ENCODE assay signal across 1 cellular context in genomic region chr6:32167761-32168262, GRCh38.
TF ChIP-seq lines count a peak whose summit lies in the region.

No MANE protein-coding gene starts in this region.

TF ChIP-seq in K562, 482 proteins besides CTCF, POLR2A, EP300 and RAD21 (continued from another document and continues in another):
- TF ChIP-seq, protein P1, sequence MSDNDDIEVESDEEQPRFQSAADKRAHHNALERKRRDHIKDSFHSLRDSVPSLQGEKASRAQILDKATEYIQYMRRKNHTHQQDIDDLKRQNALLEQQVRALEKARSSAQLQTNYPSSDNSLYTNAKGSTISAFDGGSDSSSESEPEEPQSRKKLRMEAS (CRISPR knock-in tag; IDR thresholded peaks at IDR 0.05), result 0 out of 2 replicates have a peak, but pooled peaks have one; percentile 11
- TF ChIP-seq, protein P2, sequence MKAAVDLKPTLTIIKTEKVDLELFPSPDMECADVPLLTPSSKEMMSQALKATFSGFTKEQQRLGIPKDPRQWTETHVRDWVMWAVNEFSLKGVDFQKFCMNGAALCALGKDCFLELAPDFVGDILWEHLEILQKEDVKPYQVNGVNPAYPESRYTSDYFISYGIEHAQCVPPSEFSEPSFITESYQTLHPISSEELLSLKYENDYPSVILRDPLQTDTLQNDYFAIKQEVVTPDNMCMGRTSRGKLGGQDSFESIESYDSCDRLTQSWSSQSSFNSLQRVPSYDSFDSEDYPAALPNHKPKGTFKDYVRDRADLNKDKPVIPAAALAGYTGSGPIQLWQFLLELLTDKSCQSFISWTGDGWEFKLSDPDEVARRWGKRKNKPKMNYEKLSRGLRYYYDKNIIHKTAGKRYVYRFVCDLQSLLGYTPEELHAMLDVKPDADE (conservative IDR thresholded peaks at IDR 0.05; ENCODE audit: control insufficient read depth, low read depth, low read length), result no peak
- peak in 1 of 2 experiments; percentile 85; a peak in 2 of 4 replicates for TF ChIP-seq ZNF639 (CRISPR knock-in tag; conservative IDR thresholded peaks at IDR 0.05 in 1 of 2, IDR thresholded peaks at IDR 0.05 in 1 of 2)
- no peak; the same call in 1 of the 2 replicates for TF ChIP-seq MEF2A (IDR thresholded peaks at IDR 0.05; ENCODE audit: control insufficient read depth, low read depth, low read length)
- TF ChIP-seq RNF2 (IDR thresholded peaks at IDR 0.05), result peak; percentile 89
- TF ChIP-seq ZNF584 (CRISPR knock-in tag; IDR thresholded peaks at IDR 0.05; ENCODE audit: low read depth), result no peak
- no peak for TF ChIP-seq JUNB (CRISPR knock-in tag; conservative IDR thresholded peaks at IDR 0.05)
- TF ChIP-seq NCOR1 (IDR thresholded peaks at IDR 0.05), result peak; percentile 97
- no peak for TF ChIP-seq NFE2L1 (tag; IDR thresholded peaks at IDR 0.05; ENCODE audit: borderline replicate concordance, low read depth)
- TF ChIP-seq GABPB2 (CRISPR knock-in tag; conservative IDR thresholded peaks at IDR 0.05), result no peak
- no peak for TF ChIP-seq HNRNPL (IDR thresholded peaks at IDR 0.05; ENCODE audit: low read depth, low read length)
- no peak for TF ChIP-seq HMBOX1 (IDR thresholded peaks at IDR 0.05)
- TF ChIP-seq CC2D1A (IDR thresholded peaks at IDR 0.05), result peak; percentile 92; the same call in 1 of the 2 replicates
- no peak for TF ChIP-seq KAT2B (IDR thresholded peaks at IDR 0.05; ENCODE audit: low read depth, low read length)
- TF ChIP-seq, protein P3, sequence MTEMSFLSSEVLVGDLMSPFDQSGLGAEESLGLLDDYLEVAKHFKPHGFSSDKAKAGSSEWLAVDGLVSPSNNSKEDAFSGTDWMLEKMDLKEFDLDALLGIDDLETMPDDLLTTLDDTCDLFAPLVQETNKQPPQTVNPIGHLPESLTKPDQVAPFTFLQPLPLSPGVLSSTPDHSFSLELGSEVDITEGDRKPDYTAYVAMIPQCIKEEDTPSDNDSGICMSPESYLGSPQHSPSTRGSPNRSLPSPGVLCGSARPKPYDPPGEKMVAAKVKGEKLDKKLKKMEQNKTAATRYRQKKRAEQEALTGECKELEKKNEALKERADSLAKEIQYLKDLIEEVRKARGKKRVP (CRISPR knock-in tag; IDR thresholded peaks at IDR 0.05), result peak; percentile 70
- TF ChIP-seq ZNF384 (IDR thresholded peaks at IDR 0.05; ENCODE audit: low read depth, low read length), result no peak
- no peak for TF ChIP-seq ATF1 (CRISPR knock-in tag; IDR thresholded peaks at IDR 0.05)
- peak; percentile 86 for TF ChIP-seq ATF1 (tag; IDR thresholded peaks at IDR 0.05)
- TF ChIP-seq ESRRB (CRISPR knock-in tag; IDR thresholded peaks at IDR 0.05; ENCODE audit: borderline replicate concordance), result no peak
- TF ChIP-seq PTTG1 (tag; IDR thresholded peaks at IDR 0.05; ENCODE audit: low read depth), result peak; percentile 51; the same call in 1 of the 2 replicates
- TF ChIP-seq ZFP1 (CRISPR knock-in tag; IDR thresholded peaks at IDR 0.05), result no peak
- no peak for TF ChIP-seq ZNF282 (CRISPR knock-in tag; IDR thresholded peaks at IDR 0.05)
- TF ChIP-seq HOXB6 (CRISPR knock-in tag; IDR thresholded peaks at IDR 0.05; ENCODE audit: borderline replicate concordance), result no peak
- TF ChIP-seq PTBP1 (IDR thresholded peaks at IDR 0.05; ENCODE audit: low read depth, low read length), result no peak
- TF ChIP-seq ZBTB1 (CRISPR knock-in tag; IDR thresholded peaks at IDR 0.05; ENCODE audit: borderline replicate concordance, low read depth), result no peak
- TF ChIP-seq OTX1 (CRISPR knock-in tag; IDR thresholded peaks at IDR 0.05), result no peak; the same call in 1 of the 2 replicates
- TF ChIP-seq ZBED1 (IDR thresholded peaks at IDR 0.05), result peak; percentile 76; the same call in 1 of the 2 replicates
- TF ChIP-seq, protein P4, sequence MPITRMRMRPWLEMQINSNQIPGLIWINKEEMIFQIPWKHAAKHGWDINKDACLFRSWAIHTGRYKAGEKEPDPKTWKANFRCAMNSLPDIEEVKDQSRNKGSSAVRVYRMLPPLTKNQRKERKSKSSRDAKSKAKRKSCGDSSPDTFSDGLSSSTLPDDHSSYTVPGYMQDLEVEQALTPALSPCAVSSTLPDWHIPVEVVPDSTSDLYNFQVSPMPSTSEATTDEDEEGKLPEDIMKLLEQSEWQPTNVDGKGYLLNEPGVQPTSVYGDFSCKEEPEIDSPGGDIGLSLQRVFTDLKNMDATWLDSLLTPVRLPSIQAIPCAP (CRISPR knock-in tag; IDR thresholded peaks at IDR 0.05; ENCODE audit: borderline replicate concordance), result no peak
- peak; percentile 95 for TF ChIP-seq NFATC3 (IDR thresholded peaks at IDR 0.05)
- TF ChIP-seq, protein P5, sequence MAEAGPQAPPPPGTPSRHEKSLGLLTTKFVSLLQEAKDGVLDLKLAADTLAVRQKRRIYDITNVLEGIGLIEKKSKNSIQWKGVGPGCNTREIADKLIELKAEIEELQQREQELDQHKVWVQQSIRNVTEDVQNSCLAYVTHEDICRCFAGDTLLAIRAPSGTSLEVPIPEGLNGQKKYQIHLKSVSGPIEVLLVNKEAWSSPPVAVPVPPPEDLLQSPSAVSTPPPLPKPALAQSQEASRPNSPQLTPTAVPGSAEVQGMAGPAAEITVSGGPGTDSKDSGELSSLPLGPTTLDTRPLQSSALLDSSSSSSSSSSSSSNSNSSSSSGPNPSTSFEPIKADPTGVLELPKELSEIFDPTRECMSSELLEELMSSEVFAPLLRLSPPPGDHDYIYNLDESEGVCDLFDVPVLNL (CRISPR knock-in tag; IDR thresholded peaks at IDR 0.05; ENCODE audit: low read depth), result no peak
- no peak for TF ChIP-seq FOXP4 (CRISPR knock-in tag; IDR thresholded peaks at IDR 0.05; ENCODE audit: borderline replicate concordance)
- no peak for TF ChIP-seq ZNF79 (CRISPR knock-in tag; IDR thresholded peaks at IDR 0.05; ENCODE audit: low read depth)
- no peak for TF ChIP-seq SMARCB1 (IDR thresholded peaks at IDR 0.05; ENCODE audit: insufficient read length, low read depth)
- peak; percentile 68 for TF ChIP-seq NEUROD1 (IDR thresholded peaks at IDR 0.05; ENCODE audit: borderline replicate concordance, low read depth, low read length, partially characterized antibody)
- TF ChIP-seq, protein P6, sequence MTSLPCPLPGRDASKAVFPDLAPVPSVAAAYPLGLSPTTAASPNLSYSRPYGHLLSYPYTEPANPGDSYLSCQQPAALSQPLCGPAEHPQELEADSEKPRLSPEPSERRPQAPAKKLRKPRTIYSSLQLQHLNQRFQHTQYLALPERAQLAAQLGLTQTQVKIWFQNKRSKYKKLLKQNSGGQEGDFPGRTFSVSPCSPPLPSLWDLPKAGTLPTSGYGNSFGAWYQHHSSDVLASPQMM (CRISPR knock-in tag; IDR thresholded peaks at IDR 0.05), result no peak
- TF ChIP-seq HDAC3 (IDR thresholded peaks at IDR 0.05; ENCODE audit: borderline replicate concordance, partially characterized antibody), result peak; percentile 78
- no peak for TF ChIP-seq TCF7L2 (IDR thresholded peaks at IDR 0.05; ENCODE audit: low read depth, low read length)
- TF ChIP-seq VEZF1 (CRISPR knock-in tag; IDR thresholded peaks at IDR 0.05), result peak; percentile 92
- TF ChIP-seq HNRNPLL (IDR thresholded peaks at IDR 0.05; ENCODE audit: low read depth, low read length, poor library complexity, severe bottlenecking), result no peak
- peak; percentile 3; the same call in 1 of the 2 replicates for TF ChIP-seq MECOM (CRISPR knock-in tag; IDR thresholded peaks at IDR 0.05)
- TF ChIP-seq EHMT2 (IDR thresholded peaks at IDR 0.05), result peak; percentile 86
- TF ChIP-seq C11orf30 (IDR thresholded peaks at IDR 0.05; ENCODE audit: low read depth), result no peak; the same call in 1 of the 2 replicates
- TF ChIP-seq, protein P7, sequence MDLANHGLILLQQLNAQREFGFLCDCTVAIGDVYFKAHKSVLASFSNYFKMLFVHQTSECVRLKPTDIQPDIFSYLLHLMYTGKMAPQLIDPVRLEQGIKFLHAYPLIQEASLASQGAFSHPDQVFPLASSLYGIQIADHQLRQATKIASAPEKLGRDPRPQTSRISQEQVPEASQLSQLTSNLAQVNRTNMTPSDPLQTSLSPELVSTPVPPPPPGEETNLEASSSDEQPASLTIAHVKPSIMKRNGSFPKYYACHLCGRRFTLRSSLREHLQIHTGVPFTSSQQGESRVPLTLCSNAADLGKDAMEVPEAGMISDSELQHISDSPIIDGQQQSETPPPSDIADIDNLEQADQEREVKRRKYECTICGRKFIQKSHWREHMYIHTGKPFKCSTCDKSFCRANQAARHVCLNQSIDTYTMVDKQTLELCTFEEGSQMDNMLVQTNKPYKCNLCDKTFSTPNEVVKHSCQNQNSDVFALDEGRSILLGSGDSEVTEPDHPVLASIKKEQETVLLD (IDR thresholded peaks at IDR 0.05), result peak; percentile 79
- 0 out of 2 replicates have a peak, but pooled peaks have one; percentile 18 for TF ChIP-seq ZNF668 (CRISPR knock-in tag; IDR thresholded peaks at IDR 0.05)
- TF ChIP-seq SREBF1 (IDR thresholded peaks at IDR 0.05; ENCODE audit: borderline replicate concordance, low read depth, low read length), result no peak
- no peak for TF ChIP-seq ZNF253 (CRISPR knock-in tag; conservative IDR thresholded peaks at IDR 0.05)
- no peak for TF ChIP-seq ATF2 (CRISPR knock-in tag; IDR thresholded peaks at IDR 0.05)
- TF ChIP-seq CCNT2 (IDR thresholded peaks at IDR 0.05; ENCODE audit: borderline replicate concordance, extremely low read depth, insufficient read length, low read depth, low read length), result peak; percentile 73
